ENCODE assay signal across 9 cellular contexts in genomic region chr2:212005077-212005671, GRCh38.
DNase-seq lines count a peak whose midpoint lies in the region; ATAC-seq, FAIRE-seq and TF ChIP-seq lines count a peak whose summit lies in the region.
"Had no signal": no experiment of that assay in that cellular context is flagged by ENCODE, and none has a peak within 500 bp of the region (broad histone marks: within the 10 kb centered on the region; RNA-seq: fewer than 3 reads in every experiment).

No MANE protein-coding gene starts in this region.

- no peaks in the 10 kb centered on the region for H3K4me1 ChIP-seq in transverse colon
- H3K4me1 ChIP-seq: BLaER1 had no signal

- POLR2A ChIA-PET in activated CD8-positive, alpha-beta T cell treated with anti-CD3 and anti-CD28 coated beads for 36 hours (lab: Charles Lee): no interaction called here

- peak; percentile 51 for ATAC-seq in activated CD8-positive, alpha-beta T cell treated with anti-CD3 and anti-CD28 coated beads for 36 hours

- H3K9me3 Mint-ChIP-seq in activated CD8-positive, alpha-beta T cell treated with anti-CD3 and anti-CD28 coated beads for 36 hours: no peaks in the 10 kb centered on the region

- no peaks in the 10 kb centered on the region for H3K4me1 Mint-ChIP-seq in activated CD8-positive, alpha-beta T cell treated with anti-CD3 and anti-CD28 coated beads for 36 hours (ENCODE audit: low read depth)

- H3K27ac Mint-ChIP-seq in activated CD8-positive, alpha-beta T cell treated with anti-CD3 and anti-CD28 coated beads for 36 hours: no peak overlapping the region

- H3K4me3 ChIP-seq in MG63: no peak overlapping the region
- no peak overlapping the region for H3K4me3 ChIP-seq in transverse colon
- H3K4me3 ChIP-seq: BLaER1 had no signal

- WGBS in transverse colon (ENCODE audit: low coverage in 1 of 2), 2 donors: 18 to 34% methylated on average over 6 of the region's 6 CpGs

- in situ Hi-C loops in transverse colon (cut with MboI; ENCODE audit: low pct_ligation_motif_present in 1 of 4, low pct_unique_long_range_greater_than_20kb in 1 of 4, low sequenced_read_pairs in 3 of 4): no loop called here

- TF ChIP-seq EP300 in transverse colon (IDR thresholded peaks at IDR 0.05; ENCODE audit: low read depth): no peak

- no peaks in the 10 kb centered on the region for H3K27me3 Mint-ChIP-seq in activated CD8-positive, alpha-beta T cell treated with anti-CD3 and anti-CD28 coated beads for 36 hours

- H3K36me3 Mint-ChIP-seq in activated CD8-positive, alpha-beta T cell treated with anti-CD3 and anti-CD28 coated beads for 36 hours (ENCODE audit: low read depth): no peaks in the 10 kb centered on the region

- TF ChIP-seq POLR2A in H54 (IDR thresholded peaks at IDR 0.05; ENCODE audit: low read depth, low read length) (no peak), transverse colon (IDR thresholded peaks at IDR 0.05) (no peak)

- no peak overlapping the region for H3K4me3 Mint-ChIP-seq in activated CD8-positive, alpha-beta T cell treated with anti-CD3 and anti-CD28 coated beads for 36 hours

- H3K27me3 ChIP-seq in MG63 (no peaks in the 10 kb centered on the region), transverse colon (no peaks in the 10 kb centered on the region)
- H3K27me3 ChIP-seq: BLaER1 had no signal

- no peak overlapping the region for H3K27ac ChIP-seq in transverse colon
- H3K27ac ChIP-seq: BLaER1 had no signal

- CTCF ChIA-PET in activated CD8-positive, alpha-beta T cell treated with anti-CD3 and anti-CD28 coated beads for 36 hours (lab: Charles Lee): no interaction called here

- TF ChIP-seq CTCF in activated CD8-positive, alpha-beta T cell treated with anti-CD3 and anti-CD28 coated beads for 36 hours (IDR thresholded peaks at IDR 0.05): peak; percentile 26
- peak in 1 of 5 experiments; percentile 15 for TF ChIP-seq CTCF in transverse colon (IDR thresholded peaks at IDR 0.05)

- DNase-seq in NCI-H146 (lab: John Stamatoyannopoulos, UW): peak; percentile 42
- no peak for DNase-seq in NCI-H146 treated with DMSO at 0.1 percent for 48 hours (lab: John Stamatoyannopoulos, UW; ENCODE audit: unreplicated experiment)
- DNase-seq in H54 (ENCODE audit: insufficient read length, low spot score): no peak
- peak; percentile 26 for DNase-seq in MG63
- peak; percentile 12 for DNase-seq in activated CD8-positive, alpha-beta T cell treated with anti-CD3 and anti-CD28 coated beads for 36 hours
- DNase-seq in islet precursor cell: peak; percentile 65
- no peak for DNase-seq in transverse colon
- no peak for DNase-seq in activated CD4-positive, alpha-beta T cell treated with anti-CD3 and anti-CD28 coated beads, Interleukin-2, amount 50 U/mL, for 1 hour

- peak; percentile 43 for FAIRE-seq in H54 (lab: Jason Lieb, UNC)

- no peaks in the 10 kb centered on the region for H3K9me3 ChIP-seq in MG63
- H3K9me3 ChIP-seq in transverse colon: no peaks in the 10 kb centered on the region
- H3K9me3 ChIP-seq: BLaER1 had no signal

- intact Hi-C loops in activated CD8-positive, alpha-beta T cell treated with anti-CD3 and anti-CD28 coated beads for 36 hours (cut with micrococcal nuclease): no loop called here
- intact Hi-C loops in transverse colon (cut with DNase I; ENCODE audit: low total_unique reads): no loop called here

- H3K36me3 ChIP-seq in MG63 (no peaks in the 10 kb centered on the region), transverse colon (no peaks in the 10 kb centered on the region)
- H3K36me3 ChIP-seq: BLaER1 had no signal

Comparison
In these comparisons a context has a peak if more than half of its experiments do, and no peak if none do; other contexts are left out.
1. DNase-seq: peak in NCI-H146 (single experiment), MG63 (single experiment), activated CD8-positive, alpha-beta T cell treated with anti-CD3 and anti-CD28 coated beads for 36 hours (single experiment) and islet precursor cell (single experiment); none in NCI-H146 treated with DMSO at 0.1 percent for 48 hours (single experiment), H54 (single experiment), transverse colon (single experiment) and activated CD4-positive, alpha-beta T cell treated with anti-CD3 and anti-CD28 coated beads, Interleukin-2, amount 50 U/mL, for 1 hour (single experiment).